ENCODE assay signal across 30 cellular contexts in genomic region chr17:48854774-48855476, GRCh38. TPM values are rescaled to one million over a fixed set of nuclear protein-coding genes. Genes with fewer than 3 reads are reported as not detected.
"Had no signal": no experiment of that assay in that cellular context is flagged by ENCODE, and none has a peak within 500 bp of the region (broad histone marks: within the 10 kb centered on the region; RNA-seq: fewer than 3 reads in every experiment).

No MANE protein-coding gene starts in this region.

- H3K4me3 ChIP-seq: dorsolateral prefrontal cortex, heart right ventricle, psoas muscle, right lobe of liver, spleen, tibial artery, upper lobe of left lung, uterus had no signal

- H3K4me3 Mint-ChIP-seq: naive thymus-derived CD4-positive, alpha-beta T cell; stimulated activated memory B cell treated with anti-CD40 and anti-IgM and Interleukin-4, amounts not matched to agents 10 μg/mL and 1 μg/mL and 100 μg/mL, for 72 hours; stimulated activated naive CD8-positive, alpha-beta T cell treated with anti-CD3 and anti-CD28 coated beads, Interleukin-15, Interleukin-2, amounts not matched to agents 100 ng/mL and 50 ng/mL, for 24 hours had no signal

- H3K27me3 ChIP-seq: dorsolateral prefrontal cortex, heart right ventricle, neutrophil, right lobe of liver, spleen, tibial artery, upper lobe of left lung, uterus had no signal

- H3K9me3 ChIP-seq: heart right ventricle, neutrophil, psoas muscle, right lobe of liver, spleen, tibial artery, upper lobe of left lung, uterus had no signal

- H3K36me3 ChIP-seq: uterus had no signal

- H3K27ac ChIP-seq: dorsolateral prefrontal cortex, heart right ventricle, neutrophil, psoas muscle, right lobe of liver, spleen, tibial artery, upper lobe of left lung, uterus had no signal

- H3K9me3 Mint-ChIP-seq: stimulated activated memory B cell treated with anti-CD40 and anti-IgM and Interleukin-4, amounts not matched to agents 10 μg/mL and 1 μg/mL and 100 μg/mL, for 72 hours; stimulated activated naive CD8-positive, alpha-beta T cell treated with anti-CD3 and anti-CD28 coated beads, Interleukin-15, Interleukin-2, amounts not matched to agents 100 ng/mL and 50 ng/mL, for 24 hours had no signal

- DNase-seq: dorsolateral prefrontal cortex; effector CD8-positive, alpha-beta T cell; heart right ventricle; islet precursor cell; mammary epithelial cell; naive thymus-derived CD4-positive, alpha-beta T cell; psoas muscle; retina; right lobe of liver; spleen; stimulated activated CD4-positive, alpha-beta T cell treated with anti-CD3 and anti-CD28 coated beads, Interleukin-15, amount 100 ng/mL, for 24 hours; stimulated activated CD4-positive, alpha-beta T cell treated with anti-CD3 and anti-CD28 coated beads, Interleukin-1b, Interleukin-23, amount 100 ng/mL, for 48 hours; stimulated activated CD4-positive, alpha-beta T cell treated with anti-CD3 and anti-CD28 coated beads, Interleukin-4, amount 100 ng/mL, for 24 hours; tibial artery; upper lobe of left lung; uterus had no signal

- H3K27me3 Mint-ChIP-seq: naive thymus-derived CD4-positive, alpha-beta T cell; stimulated activated memory B cell treated with anti-CD40 and anti-IgM and Interleukin-4, amounts not matched to agents 10 μg/mL and 1 μg/mL and 100 μg/mL, for 72 hours; stimulated activated naive CD8-positive, alpha-beta T cell treated with anti-CD3 and anti-CD28 coated beads, Interleukin-15, Interleukin-2, amounts not matched to agents 100 ng/mL and 50 ng/mL, for 24 hours had no signal

- H3K4me1 Mint-ChIP-seq: stimulated activated memory B cell treated with anti-CD40 and anti-IgM and Interleukin-4, amounts not matched to agents 10 μg/mL and 1 μg/mL and 100 μg/mL, for 72 hours had no signal

- H3K27ac Mint-ChIP-seq: stimulated activated memory B cell treated with anti-CD40 and anti-IgM and Interleukin-4, amounts not matched to agents 10 μg/mL and 1 μg/mL and 100 μg/mL, for 72 hours; stimulated activated naive CD8-positive, alpha-beta T cell treated with anti-CD3 and anti-CD28 coated beads, Interleukin-15, Interleukin-2, amounts not matched to agents 100 ng/mL and 50 ng/mL, for 24 hours had no signal

- ATAC-seq: esophagus mucosa; heart right ventricle; left lobe of liver; naive thymus-derived CD4-positive, alpha-beta T cell; psoas muscle; right lobe of liver; stimulated activated memory B cell treated with anti-CD40 and anti-IgM and Interleukin-4, amounts not matched to agents 10 μg/mL and 1 μg/mL and 100 μg/mL, for 72 hours had no signal

- H3K4me1 ChIP-seq: psoas muscle, right lobe of liver, tibial artery, upper lobe of left lung, uterus had no signal

RNA-seq across cellular contexts. Expression of gene TTLL6, which starts 37.9 kb away (rescaled TPM):
- total RNA-seq: frontal cortex; glomerular endothelial cell; left lobe of liver; lower leg skin; mammary epithelial cell; mesenteric fat pad; mononuclear cell; naive thymus-derived CD4-positive, alpha-beta T cell; osteoblast; psoas muscle; skeletal muscle tissue; spleen had no signal
- polyA plus RNA-seq: fibroblast of lung; mammary epithelial cell; naive thymus-derived CD4-positive, alpha-beta T cell; neural cell had no signal
